ENCODE assay signal across 11 cellular contexts in the genomic region with DNA sequence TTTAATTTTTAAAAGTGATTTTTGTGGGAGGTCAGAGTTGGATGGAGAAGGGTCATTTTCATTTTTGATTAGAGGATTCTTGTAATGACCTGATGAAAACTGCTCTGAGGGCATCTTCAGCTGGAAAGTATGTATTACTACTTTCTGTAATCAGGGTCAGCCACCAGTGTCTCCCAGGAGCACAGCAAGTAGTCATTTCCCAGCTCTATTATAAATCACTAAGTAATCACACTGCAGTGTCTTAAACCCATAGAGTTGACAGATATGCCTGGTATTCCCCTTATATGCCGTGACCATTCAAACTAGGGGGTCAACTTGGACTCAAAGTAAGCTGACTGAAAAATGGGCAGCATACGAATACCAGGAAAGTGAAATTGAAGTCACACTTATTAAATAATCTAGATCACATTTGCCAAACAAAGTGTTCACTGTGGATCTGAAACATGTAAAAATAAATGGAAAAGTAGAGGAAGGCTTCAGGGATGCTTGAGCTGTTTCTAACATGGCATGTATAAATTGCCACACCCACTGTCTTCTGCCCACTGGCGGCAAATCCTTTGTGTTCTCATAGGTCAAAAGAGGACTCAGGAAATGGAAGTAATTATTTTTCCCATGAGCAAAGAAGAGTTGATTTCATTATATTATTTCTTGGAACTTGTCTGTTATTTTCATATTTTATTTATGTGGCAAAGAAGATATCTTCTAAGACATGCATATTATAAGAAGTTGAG.
A peak's percentile ranks its signal among the peaks of the same experiment; 100 is the strongest.
DNase-seq lines count a peak whose midpoint lies in the region; ATAC-seq and TF ChIP-seq lines count a peak whose summit lies in the region.
"Had no signal": no experiment of that assay in that cellular context is flagged by ENCODE, and none has a peak within 500 bp of the region (broad histone marks: within the 10 kb centered on the region; RNA-seq: fewer than 3 reads in every experiment).

No MANE protein-coding gene starts in this region.

- no peaks in the 10 kb centered on the region for H3K27me3 ChIP-seq in gastroesophageal sphincter
- no peaks in the 10 kb centered on the region for H3K27me3 ChIP-seq in tibial artery
- no peaks in the 10 kb centered on the region for H3K27me3 ChIP-seq in breast epithelium
- H3K27me3 ChIP-seq in neuronal stem cell (ENCODE audit: control insufficient read depth in 3 of 3, insufficient read depth in 3 of 3, low read depth in 1 of 3, low read length in 3 of 3): no peaks in the 10 kb centered on the region

- intact Hi-C loops in tibial artery (cut with DNase I; ENCODE audit: low total_unique reads): no loop called here
- intact Hi-C loops in breast epithelium (cut with DNase I; ENCODE audit: low total_unique reads): no loop called here

- no peak overlapping the region for H2BK12ac ChIP-seq in neuronal stem cell (ENCODE audit: low read length)

- no peaks in the 10 kb centered on the region for H3K27me3 Mint-ChIP-seq in activated CD8-positive, alpha-beta memory T cell treated with anti-CD3 and anti-CD28 coated beads, Interleukin-2, amount 10 ng/mL, durations not matched to agents 7 days and 5 days

- no peak overlapping the region for H2AFZ ChIP-seq in neuronal stem cell (ENCODE audit: low read length)

- H3K9me3 ChIP-seq in gastroesophageal sphincter (no peaks in the 10 kb centered on the region), tibial artery (no peaks in the 10 kb centered on the region), breast epithelium (no peaks in the 10 kb centered on the region), neuronal stem cell (replicated peaks in 1 of 2; ENCODE audit: control insufficient read depth in 2 of 2, insufficient read depth in 1 of 2, low read depth in 1 of 2, low read length in 2 of 2) (peaks cover 0 to 2% of the 10 kb centered on the region in 2 donors)

- TF ChIP-seq CTCF in gastroesophageal sphincter (IDR thresholded peaks at IDR 0.05): no peak
- TF ChIP-seq CTCF in tibial artery (IDR thresholded peaks at IDR 0.05): no peak
- no peak for TF ChIP-seq CTCF in breast epithelium (IDR thresholded peaks at IDR 0.05)

- H4K91ac ChIP-seq in neuronal stem cell (ENCODE audit: low read depth, low read length, poor library complexity): no peak overlapping the region

- TF ChIP-seq EP300 in gastroesophageal sphincter (IDR thresholded peaks at IDR 0.05): no peak

- TF ChIP-seq POLR2A in gastroesophageal sphincter (IDR thresholded peaks at IDR 0.05) (no peak), breast epithelium (IDR thresholded peaks at IDR 0.05) (no peak)

- no peak overlapping the region for H2BK15ac ChIP-seq in neuronal stem cell (ENCODE audit: low read length)

- peak overlapping the region; percentile 22 for H3K27ac Mint-ChIP-seq in activated CD8-positive, alpha-beta memory T cell treated with anti-CD3 and anti-CD28 coated beads, Interleukin-2, amount 10 ng/mL, durations not matched to agents 7 days and 5 days
- H3K27ac Mint-ChIP-seq: activated T-helper 2 cell treated with anti-CD3 and anti-CD28 coated beads, Interferon-gamma antibody, Interleukin-2, Interleukin-4, amounts not matched to agents 10 μg/mL and 5 μg/mL and 100 μg/mL, durations not matched to agents 14 hours and 24 hours and 36 hours had no signal

- H3K9ac ChIP-seq in neuronal stem cell (ENCODE audit: low read depth, low read length, poor library complexity): no peak overlapping the region

- no peak for DNase-seq in activated CD8-positive, alpha-beta memory T cell treated with anti-CD3 and anti-CD28 coated beads, Interleukin-2, amount 10 ng/mL, durations not matched to agents 7 days and 5 days
- no peak for DNase-seq in activated CD8-positive, alpha-beta memory T cell treated with anti-CD3 and anti-CD28 coated beads for 24 hours
- DNase-seq in tibial artery (no peak), breast epithelium (ENCODE audit: low spot score in 2 of 2) (no peak), COLO668 (lab: John Stamatoyannopoulos, UW; ENCODE audit: unreplicated experiment) (no peak), neuronal stem cell (ENCODE audit: low spot score) (no peak)
- DNase-seq: NCI-H1417 treated with DMSO at 0.1 percent for 48 hours; stimulated activated CD4-positive, alpha-beta T cell treated with anti-CD3 and anti-CD28 coated beads, Interleukin-15, amount 100 ng/mL, for 24 hours had no signal

- peaks cover 61% of the 10 kb centered on the region for H3K36me3 Mint-ChIP-seq in activated CD8-positive, alpha-beta memory T cell treated with anti-CD3 and anti-CD28 coated beads, Interleukin-2, amount 10 ng/mL, durations not matched to agents 7 days and 5 days

- H3K14ac ChIP-seq in neuronal stem cell (ENCODE audit: low read length): no peak overlapping the region

- no peak overlapping the region for H3K18ac ChIP-seq in neuronal stem cell (ENCODE audit: low read length)

- H3K36me3 ChIP-seq in gastroesophageal sphincter (no peaks in the 10 kb centered on the region), tibial artery (peaks cover 0 to 4% (median 3%) of the 10 kb centered on the region in 3 donors), breast epithelium (no peaks in the 10 kb centered on the region), neuronal stem cell (replicated peaks in 1 of 2; ENCODE audit: control insufficient read depth in 2 of 2, insufficient read depth in 2 of 2, low read length in 2 of 2) (no peaks in the 10 kb centered on the region)

- H3K9me3 Mint-ChIP-seq in activated CD8-positive, alpha-beta memory T cell treated with anti-CD3 and anti-CD28 coated beads, Interleukin-2, amount 10 ng/mL, durations not matched to agents 7 days and 5 days (ENCODE audit: low read depth): no peaks in the 10 kb centered on the region
- H3K9me3 Mint-ChIP-seq: activated T-helper 2 cell treated with anti-CD3 and anti-CD28 coated beads, Interferon-gamma antibody, Interleukin-2, Interleukin-4, amounts not matched to agents 10 μg/mL and 5 μg/mL and 100 μg/mL, durations not matched to agents 14 hours and 24 hours and 36 hours had no signal

- H3K4me3 ChIP-seq in gastroesophageal sphincter: no peak overlapping the region
- no peak overlapping the region for H3K4me3 ChIP-seq in tibial artery
- H3K4me3 ChIP-seq in breast epithelium: no peak overlapping the region
- no peak overlapping the region for H3K4me3 ChIP-seq in neuronal stem cell (ENCODE audit: low read length in 2 of 2)

- WGBS in gastroesophageal sphincter (ENCODE audit: low coverage in 1 of 2), 2 donors: 25 to 28% methylated on average over 3 of the region's 3 CpGs
- no CpG with 5 or more reads among the region's 3 CpGs for WGBS in neuronal stem cell (ENCODE audit: extremely low coverage in 2 of 2, insufficient read length in 2 of 2, insufficient replicate concordance in 1 of 2), 2 donors

- ATAC-seq in activated CD8-positive, alpha-beta memory T cell treated with anti-CD3 and anti-CD28 coated beads, Interleukin-2, amount 10 ng/mL, durations not matched to agents 7 days and 5 days: no peak
- ATAC-seq in HG03378 (IDR thresholded peaks at IDR 0.05; ENCODE audit: unreplicated experiment): peak; percentile 47
- no peak for ATAC-seq in gastroesophageal sphincter

- no peak overlapping the region for H2BK120ac ChIP-seq in neuronal stem cell (ENCODE audit: low read depth, low read length)

- no peak overlapping the region for H3K4me2 ChIP-seq in neuronal stem cell (ENCODE audit: insufficient read depth, low read length, poor library complexity, severe bottlenecking)

- CTCF ChIA-PET in activated CD8-positive, alpha-beta memory T cell treated with anti-CD3 and anti-CD28 coated beads, Interleukin-2, amount 10 ng/mL, durations not matched to agents 7 days and 5 days (lab: Charles Lee): interaction anchor here (1.2 kb wide), 1 partner anchor 10 kb away, joined by 3 read pairs; no protein-coding TSS in a partner anchor

- H2BK5ac ChIP-seq in neuronal stem cell (ENCODE audit: low read length): no peak overlapping the region

- no peak overlapping the region for H2AK5ac ChIP-seq in neuronal stem cell (ENCODE audit: low read depth, low read length)

- H3K23ac ChIP-seq in neuronal stem cell (ENCODE audit: low read depth, low read length, poor library complexity): no peak overlapping the region

- no peak overlapping the region for H3K4me3 Mint-ChIP-seq in activated CD8-positive, alpha-beta memory T cell treated with anti-CD3 and anti-CD28 coated beads, Interleukin-2, amount 10 ng/mL, durations not matched to agents 7 days and 5 days

- H3K79me1 ChIP-seq in neuronal stem cell (ENCODE audit: low read depth, low read length): no peaks in the 10 kb centered on the region

- H3K4me1 ChIP-seq in gastroesophageal sphincter: peaks cover 9 to 97% (median 23%) of the 10 kb centered on the region in 3 donors
- H3K4me1 ChIP-seq in tibial artery: peaks cover 0 to 100% (median 28%) of the 10 kb centered on the region in 4 donors
- H3K4me1 ChIP-seq in breast epithelium: peaks cover 0 to 4% of the 10 kb centered on the region in 2 donors
- H3K4me1 ChIP-seq in neuronal stem cell (ENCODE audit: control insufficient read depth in 2 of 2, insufficient read depth in 1 of 2, low read depth in 1 of 2, low read length in 2 of 2): no peaks in the 10 kb centered on the region

- H3K27ac ChIP-seq in gastroesophageal sphincter (peak overlapping the region; percentile 63 to 74 (median 67)), tibial artery (peak overlapping the region; percentile 62 to 87), breast epithelium (peak overlapping the region in 1 of 2 donors; percentile 9), neuronal stem cell (replicated peaks; ENCODE audit: low read length) (no peak overlapping the region)

- H3K4ac ChIP-seq in neuronal stem cell (ENCODE audit: low read length): no peak overlapping the region

- peaks cover 63% of the 10 kb centered on the region for H3K4me1 Mint-ChIP-seq in activated CD8-positive, alpha-beta memory T cell treated with anti-CD3 and anti-CD28 coated beads, Interleukin-2, amount 10 ng/mL, durations not matched to agents 7 days and 5 days

- no peak overlapping the region for H4K8ac ChIP-seq in neuronal stem cell (ENCODE audit: low read depth, low read length)
